8 cellular contexts compared by ENCODE assay signal in genomic region chr2:189661148-189661956, GRCh38. TPM values are rescaled to one million over a fixed set of nuclear protein-coding genes. Genes with fewer than 3 reads are reported as not detected.
A peak's percentile ranks its signal among the peaks of the same experiment; 100 is the strongest.
DNase-seq lines count a peak whose midpoint lies in the region; ATAC-seq, FAIRE-seq and TF ChIP-seq lines count a peak whose summit lies in the region.

ASNSD1 (plus strand) TSS chr2:189661459; CDS start chr2:189666133, 4,674 bp downstream.

- H3K36me3 Mint-ChIP-seq in T-cell, result peaks cover 12% of the 10 kb centered on the region

- intact Hi-C loops in left cardiac atrium (cut with DNase I), result loop anchor here (2.0 to 5.0 kb wide), 2 partner anchors 36 to 37 kb away; no protein-coding TSS in a partner anchor
- intact Hi-C loops in posterior vena cava (cut with DNase I), result loop anchor here in 1 of 2 donors (5.0 kb wide), 1 partner anchor 36 kb away; no protein-coding TSS in a partner anchor

- no peak within 1 kb of the TSS for H3K27ac Mint-ChIP-seq in T-cell

- H3K4me1 Mint-ChIP-seq in T-cell, result peaks cover 54 to 62% (median 55%) of the 10 kb centered on the region in 3 donors

- H3K4me3 Mint-ChIP-seq in T-cell, result no peak within 1 kb of the TSS

- peak; percentile 99 for FAIRE-seq in GM12892 (lab: Jason Lieb, UNC)

- H3K27me3 Mint-ChIP-seq in T-cell, result no peaks in the 10 kb centered on the region

- no peaks in the 10 kb centered on the region for H3K9me3 Mint-ChIP-seq in T-cell

- POLR2A ChIA-PET in T-cell (lab: Charles Lee), result interaction anchor here (0.5 to 2.4 kb wide), 6 partner anchors 9 to 101 kb away, joined by 3 to 8 read pairs (median 4); partner anchors contain the start of genes ANKAR (in 2 of the 2) and OSGEPL1 (in 1 of the 2)

- DNase-seq in GM12892 (ENCODE audit: insufficient read length) (peak; percentile 71), NCI-H1436 treated with DMSO at 0.1 percent for 48 hours (lab: John Stamatoyannopoulos, UW) (peak; percentile 99), T-cell (peak; percentile 94 to 100 (median 98)), amniotic stem cell (lab: John Stamatoyannopoulos, UW) (peak; percentile 98), left cardiac atrium (peak; percentile 100), posterior vena cava (ENCODE audit: low spot score) (peak; percentile 100), ureter (ENCODE audit: low spot score) (peak; percentile 98)

- TF ChIP-seq POLR2A in GM12892 (IDR thresholded peaks at IDR 0.05; ENCODE audit: low read depth, low read length), result peak; percentile 97

- CTCF ChIA-PET in T-cell (lab: Charles Lee), result interaction anchor here (0.6 to 9.1 kb wide), 38 partner anchors 9 to 768 kb away, joined by 3 to 96 read pairs (median 4); partner anchors contain the start of genes ANKAR (in 2 of the 2), OSGEPL1 (in 2 of the 2) and SLC40A1 (in 1 of the 2)

- ATAC-seq in HG02852 (IDR thresholded peaks at IDR 0.05; ENCODE audit: unreplicated experiment) (peak; percentile 90), T-cell (replicated peaks in 1 of 4) (peak; percentile 87 to 93 (median 88)), left cardiac atrium (peak; percentile 94 to 97)

RNA-seq across cellular contexts. Expression of gene ASNSD1, which starts in this region (rescaled TPM):
- polyA plus RNA-seq in GM12892 (2012; ENCODE audit: missing spikeins), result 44.9 TPM
- total RNA-seq in T-cell, result 10 to 100 TPM; 31.7 to 43.8 (median 35.9) TPM
- total RNA-seq in left cardiac atrium, result 10 to 100 TPM; 28.1 to 29.9 TPM
- total RNA-seq in posterior vena cava, result 10 to 100 TPM; 32.4 to 36.2 TPM
- 32.1 TPM for total RNA-seq in ureter

Comparison
In these comparisons a context has a peak if more than half of its experiments do, and no peak if none do; other contexts are left out.
1. Peak in every context shown above with its lines: DNase-seq and ATAC-seq.